Comparison of ENCODE assay signal across 1 cellular context in the genomic region with DNA sequence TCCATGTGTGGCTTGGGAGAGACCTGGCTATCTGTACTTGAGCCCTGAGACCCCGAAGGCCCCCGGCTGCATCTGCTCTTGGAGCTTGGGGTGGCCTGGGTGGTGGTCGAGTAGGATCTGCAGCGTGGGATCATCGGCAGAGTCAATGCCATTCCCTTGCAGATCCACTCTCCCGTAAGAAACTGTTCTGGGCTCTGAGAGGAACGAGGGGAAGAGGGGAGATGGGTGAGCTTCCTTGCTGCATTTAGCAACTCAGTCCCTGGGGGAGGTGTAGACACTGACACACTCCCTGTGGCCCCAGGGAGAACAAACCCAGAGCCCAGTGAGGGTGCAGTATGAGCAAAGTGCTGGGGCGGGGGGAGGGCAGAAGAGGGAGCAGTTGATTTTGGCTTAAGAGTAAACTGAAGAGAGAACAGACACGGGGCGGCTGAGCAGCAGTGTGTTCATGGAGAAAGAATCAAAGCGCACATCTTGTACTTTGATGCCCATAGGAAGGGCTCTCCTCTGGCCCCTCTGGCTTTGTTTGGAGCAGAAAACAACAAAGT.
TF ChIP-seq lines count a peak whose summit lies in the region.

No MANE protein-coding gene starts in this region.

TF ChIP-seq in HepG2, 621 proteins besides CTCF, POLR2A, EP300 and RAD21 (continued from another document and continues in another):
- TF ChIP-seq, protein P1, sequence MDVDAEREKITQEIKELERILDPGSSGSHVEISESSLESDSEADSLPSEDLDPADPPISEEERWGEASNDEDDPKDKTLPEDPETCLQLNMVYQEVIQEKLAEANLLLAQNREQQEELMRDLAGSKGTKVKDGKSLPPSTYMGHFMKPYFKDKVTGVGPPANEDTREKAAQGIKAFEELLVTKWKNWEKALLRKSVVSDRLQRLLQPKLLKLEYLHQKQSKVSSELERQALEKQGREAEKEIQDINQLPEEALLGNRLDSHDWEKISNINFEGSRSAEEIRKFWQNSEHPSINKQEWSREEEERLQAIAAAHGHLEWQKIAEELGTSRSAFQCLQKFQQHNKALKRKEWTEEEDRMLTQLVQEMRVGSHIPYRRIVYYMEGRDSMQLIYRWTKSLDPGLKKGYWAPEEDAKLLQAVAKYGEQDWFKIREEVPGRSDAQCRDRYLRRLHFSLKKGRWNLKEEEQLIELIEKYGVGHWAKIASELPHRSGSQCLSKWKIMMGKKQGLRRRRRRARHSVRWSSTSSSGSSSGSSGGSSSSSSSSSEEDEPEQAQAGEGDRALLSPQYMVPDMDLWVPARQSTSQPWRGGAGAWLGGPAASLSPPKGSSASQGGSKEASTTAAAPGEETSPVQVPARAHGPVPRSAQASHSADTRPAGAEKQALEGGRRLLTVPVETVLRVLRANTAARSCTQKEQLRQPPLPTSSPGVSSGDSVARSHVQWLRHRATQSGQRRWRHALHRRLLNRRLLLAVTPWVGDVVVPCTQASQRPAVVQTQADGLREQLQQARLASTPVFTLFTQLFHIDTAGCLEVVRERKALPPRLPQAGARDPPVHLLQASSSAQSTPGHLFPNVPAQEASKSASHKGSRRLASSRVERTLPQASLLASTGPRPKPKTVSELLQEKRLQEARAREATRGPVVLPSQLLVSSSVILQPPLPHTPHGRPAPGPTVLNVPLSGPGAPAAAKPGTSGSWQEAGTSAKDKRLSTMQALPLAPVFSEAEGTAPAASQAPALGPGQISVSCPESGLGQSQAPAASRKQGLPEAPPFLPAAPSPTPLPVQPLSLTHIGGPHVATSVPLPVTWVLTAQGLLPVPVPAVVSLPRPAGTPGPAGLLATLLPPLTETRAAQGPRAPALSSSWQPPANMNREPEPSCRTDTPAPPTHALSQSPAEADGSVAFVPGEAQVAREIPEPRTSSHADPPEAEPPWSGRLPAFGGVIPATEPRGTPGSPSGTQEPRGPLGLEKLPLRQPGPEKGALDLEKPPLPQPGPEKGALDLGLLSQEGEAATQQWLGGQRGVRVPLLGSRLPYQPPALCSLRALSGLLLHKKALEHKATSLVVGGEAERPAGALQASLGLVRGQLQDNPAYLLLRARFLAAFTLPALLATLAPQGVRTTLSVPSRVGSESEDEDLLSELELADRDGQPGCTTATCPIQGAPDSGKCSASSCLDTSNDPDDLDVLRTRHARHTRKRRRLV (CRISPR knock-in tag; IDR thresholded peaks at IDR 0.05), result no peak
- TF ChIP-seq ZNF543 (CRISPR knock-in tag; IDR thresholded peaks at IDR 0.05) (0 out of 2 replicates have a peak, but pooled peaks have one; percentile 70), ARNTL (CRISPR knock-in tag; IDR thresholded peaks at IDR 0.05) (no peak), ZNF556 (CRISPR knock-in tag; IDR thresholded peaks at IDR 0.05; ENCODE audit: borderline replicate concordance) (peak; percentile 58; the same call in 1 of the 2 replicates), ZNF24 (IDR thresholded peaks at IDR 0.05) (no peak), ZNF17 (CRISPR knock-in tag; IDR thresholded peaks at IDR 0.05) (no peak), DNMT3B (CRISPR knock-in tag; conservative IDR thresholded peaks at IDR 0.05) (no peak), MAFG (CRISPR knock-in tag; IDR thresholded peaks at IDR 0.05) (no peak), HDAC6 (IDR thresholded peaks at IDR 0.05; ENCODE audit: low read depth, low read length) (no peak), NR2F6 (IDR thresholded peaks at IDR 0.05) (no peak), NR2F6 (CRISPR knock-in tag; IDR thresholded peaks at IDR 0.05) (no peak), TGIF2 (CRISPR knock-in tag; IDR thresholded peaks at IDR 0.05) (no peak; the same call in 1 of the 2 replicates), IKZF4 (CRISPR knock-in tag; IDR thresholded peaks at IDR 0.05; ENCODE audit: borderline replicate concordance, low read depth, not compliant biosample characterization) (peak; percentile 74), ZNF225 (CRISPR knock-in tag; IDR thresholded peaks at IDR 0.05) (no peak), ATF7-NPFF (CRISPR knock-in tag; IDR thresholded peaks at IDR 0.05; ENCODE audit: low read depth) (0 out of 2 replicates have a peak, but pooled peaks have one; percentile 29), RXRA (CRISPR knock-in tag; IDR thresholded peaks at IDR 0.05) (no peak), RFXAP (CRISPR knock-in tag; IDR thresholded peaks at IDR 0.05; ENCODE audit: borderline replicate concordance) (0 out of 2 replicates have a peak, but pooled peaks have one; percentile 5), ZNF530 (CRISPR knock-in tag; IDR thresholded peaks at IDR 0.05; ENCODE audit: low read depth) (no peak), ZNF282 (IDR thresholded peaks at IDR 0.05; ENCODE audit: partially characterized antibody) (no peak), ELF1 (CRISPR knock-in tag; IDR thresholded peaks at IDR 0.05) (no peak), MED1 (CRISPR knock-in tag; IDR thresholded peaks at IDR 0.05) (no peak), ONECUT2 (CRISPR knock-in tag; IDR thresholded peaks at IDR 0.05) (no peak)
- TF ChIP-seq, protein P2, sequence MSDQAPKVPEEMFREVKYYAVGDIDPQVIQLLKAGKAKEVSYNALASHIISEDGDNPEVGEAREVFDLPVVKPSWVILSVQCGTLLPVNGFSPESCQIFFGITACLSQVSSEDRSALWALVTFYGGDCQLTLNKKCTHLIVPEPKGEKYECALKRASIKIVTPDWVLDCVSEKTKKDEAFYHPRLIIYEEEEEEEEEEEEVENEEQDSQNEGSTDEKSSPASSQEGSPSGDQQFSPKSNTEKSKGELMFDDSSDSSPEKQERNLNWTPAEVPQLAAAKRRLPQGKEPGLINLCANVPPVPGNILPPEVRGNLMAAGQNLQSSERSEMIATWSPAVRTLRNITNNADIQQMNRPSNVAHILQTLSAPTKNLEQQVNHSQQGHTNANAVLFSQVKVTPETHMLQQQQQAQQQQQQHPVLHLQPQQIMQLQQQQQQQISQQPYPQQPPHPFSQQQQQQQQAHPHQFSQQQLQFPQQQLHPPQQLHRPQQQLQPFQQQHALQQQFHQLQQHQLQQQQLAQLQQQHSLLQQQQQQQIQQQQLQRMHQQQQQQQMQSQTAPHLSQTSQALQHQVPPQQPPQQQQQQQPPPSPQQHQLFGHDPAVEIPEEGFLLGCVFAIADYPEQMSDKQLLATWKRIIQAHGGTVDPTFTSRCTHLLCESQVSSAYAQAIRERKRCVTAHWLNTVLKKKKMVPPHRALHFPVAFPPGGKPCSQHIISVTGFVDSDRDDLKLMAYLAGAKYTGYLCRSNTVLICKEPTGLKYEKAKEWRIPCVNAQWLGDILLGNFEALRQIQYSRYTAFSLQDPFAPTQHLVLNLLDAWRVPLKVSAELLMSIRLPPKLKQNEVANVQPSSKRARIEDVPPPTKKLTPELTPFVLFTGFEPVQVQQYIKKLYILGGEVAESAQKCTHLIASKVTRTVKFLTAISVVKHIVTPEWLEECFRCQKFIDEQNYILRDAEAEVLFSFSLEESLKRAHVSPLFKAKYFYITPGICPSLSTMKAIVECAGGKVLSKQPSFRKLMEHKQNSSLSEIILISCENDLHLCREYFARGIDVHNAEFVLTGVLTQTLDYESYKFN (CRISPR knock-in tag; conservative IDR thresholded peaks at IDR 0.05), result peak; percentile 60
- TF ChIP-seq, protein P3, sequence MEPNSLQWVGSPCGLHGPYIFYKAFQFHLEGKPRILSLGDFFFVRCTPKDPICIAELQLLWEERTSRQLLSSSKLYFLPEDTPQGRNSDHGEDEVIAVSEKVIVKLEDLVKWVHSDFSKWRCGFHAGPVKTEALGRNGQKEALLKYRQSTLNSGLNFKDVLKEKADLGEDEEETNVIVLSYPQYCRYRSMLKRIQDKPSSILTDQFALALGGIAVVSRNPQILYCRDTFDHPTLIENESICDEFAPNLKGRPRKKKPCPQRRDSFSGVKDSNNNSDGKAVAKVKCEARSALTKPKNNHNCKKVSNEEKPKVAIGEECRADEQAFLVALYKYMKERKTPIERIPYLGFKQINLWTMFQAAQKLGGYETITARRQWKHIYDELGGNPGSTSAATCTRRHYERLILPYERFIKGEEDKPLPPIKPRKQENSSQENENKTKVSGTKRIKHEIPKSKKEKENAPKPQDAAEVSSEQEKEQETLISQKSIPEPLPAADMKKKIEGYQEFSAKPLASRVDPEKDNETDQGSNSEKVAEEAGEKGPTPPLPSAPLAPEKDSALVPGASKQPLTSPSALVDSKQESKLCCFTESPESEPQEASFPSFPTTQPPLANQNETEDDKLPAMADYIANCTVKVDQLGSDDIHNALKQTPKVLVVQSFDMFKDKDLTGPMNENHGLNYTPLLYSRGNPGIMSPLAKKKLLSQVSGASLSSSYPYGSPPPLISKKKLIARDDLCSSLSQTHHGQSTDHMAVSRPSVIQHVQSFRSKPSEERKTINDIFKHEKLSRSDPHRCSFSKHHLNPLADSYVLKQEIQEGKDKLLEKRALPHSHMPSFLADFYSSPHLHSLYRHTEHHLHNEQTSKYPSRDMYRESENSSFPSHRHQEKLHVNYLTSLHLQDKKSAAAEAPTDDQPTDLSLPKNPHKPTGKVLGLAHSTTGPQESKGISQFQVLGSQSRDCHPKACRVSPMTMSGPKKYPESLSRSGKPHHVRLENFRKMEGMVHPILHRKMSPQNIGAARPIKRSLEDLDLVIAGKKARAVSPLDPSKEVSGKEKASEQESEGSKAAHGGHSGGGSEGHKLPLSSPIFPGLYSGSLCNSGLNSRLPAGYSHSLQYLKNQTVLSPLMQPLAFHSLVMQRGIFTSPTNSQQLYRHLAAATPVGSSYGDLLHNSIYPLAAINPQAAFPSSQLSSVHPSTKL (CRISPR knock-in tag; IDR thresholded peaks at IDR 0.05), result no peak; the same call in 1 of the 2 replicates
- TF ChIP-seq, protein P4, sequence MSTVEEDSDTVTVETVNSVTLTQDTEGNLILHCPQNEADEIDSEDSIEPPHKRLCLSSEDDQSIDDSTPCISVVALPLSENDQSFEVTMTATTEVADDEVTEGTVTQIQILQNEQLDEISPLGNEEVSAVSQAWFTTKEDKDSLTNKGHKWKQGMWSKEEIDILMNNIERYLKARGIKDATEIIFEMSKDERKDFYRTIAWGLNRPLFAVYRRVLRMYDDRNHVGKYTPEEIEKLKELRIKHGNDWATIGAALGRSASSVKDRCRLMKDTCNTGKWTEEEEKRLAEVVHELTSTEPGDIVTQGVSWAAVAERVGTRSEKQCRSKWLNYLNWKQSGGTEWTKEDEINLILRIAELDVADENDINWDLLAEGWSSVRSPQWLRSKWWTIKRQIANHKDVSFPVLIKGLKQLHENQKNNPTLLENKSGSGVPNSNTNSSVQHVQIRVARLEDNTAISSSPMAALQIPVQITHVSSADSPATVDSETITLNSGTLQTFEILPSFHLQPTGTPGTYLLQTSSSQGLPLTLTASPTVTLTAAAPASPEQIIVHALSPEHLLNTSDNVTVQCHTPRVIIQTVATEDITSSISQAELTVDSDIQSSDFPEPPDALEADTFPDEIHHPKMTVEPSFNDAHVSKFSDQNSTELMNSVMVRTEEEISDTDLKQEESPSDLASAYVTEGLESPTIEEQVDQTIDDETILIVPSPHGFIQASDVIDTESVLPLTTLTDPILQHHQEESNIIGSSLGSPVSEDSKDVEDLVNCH (CRISPR knock-in tag; IDR thresholded peaks at IDR 0.05), result 0 out of 2 replicates have a peak, but pooled peaks have one; percentile 58
- TF ChIP-seq, protein P5, sequence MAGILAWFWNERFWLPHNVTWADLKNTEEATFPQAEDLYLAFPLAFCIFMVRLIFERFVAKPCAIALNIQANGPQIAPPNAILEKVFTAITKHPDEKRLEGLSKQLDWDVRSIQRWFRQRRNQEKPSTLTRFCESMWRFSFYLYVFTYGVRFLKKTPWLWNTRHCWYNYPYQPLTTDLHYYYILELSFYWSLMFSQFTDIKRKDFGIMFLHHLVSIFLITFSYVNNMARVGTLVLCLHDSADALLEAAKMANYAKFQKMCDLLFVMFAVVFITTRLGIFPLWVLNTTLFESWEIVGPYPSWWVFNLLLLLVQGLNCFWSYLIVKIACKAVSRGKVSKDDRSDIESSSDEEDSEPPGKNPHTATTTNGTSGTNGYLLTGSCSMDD (CRISPR knock-in tag; IDR thresholded peaks at IDR 0.05), result no peak
- TF ChIP-seq, protein P6, sequence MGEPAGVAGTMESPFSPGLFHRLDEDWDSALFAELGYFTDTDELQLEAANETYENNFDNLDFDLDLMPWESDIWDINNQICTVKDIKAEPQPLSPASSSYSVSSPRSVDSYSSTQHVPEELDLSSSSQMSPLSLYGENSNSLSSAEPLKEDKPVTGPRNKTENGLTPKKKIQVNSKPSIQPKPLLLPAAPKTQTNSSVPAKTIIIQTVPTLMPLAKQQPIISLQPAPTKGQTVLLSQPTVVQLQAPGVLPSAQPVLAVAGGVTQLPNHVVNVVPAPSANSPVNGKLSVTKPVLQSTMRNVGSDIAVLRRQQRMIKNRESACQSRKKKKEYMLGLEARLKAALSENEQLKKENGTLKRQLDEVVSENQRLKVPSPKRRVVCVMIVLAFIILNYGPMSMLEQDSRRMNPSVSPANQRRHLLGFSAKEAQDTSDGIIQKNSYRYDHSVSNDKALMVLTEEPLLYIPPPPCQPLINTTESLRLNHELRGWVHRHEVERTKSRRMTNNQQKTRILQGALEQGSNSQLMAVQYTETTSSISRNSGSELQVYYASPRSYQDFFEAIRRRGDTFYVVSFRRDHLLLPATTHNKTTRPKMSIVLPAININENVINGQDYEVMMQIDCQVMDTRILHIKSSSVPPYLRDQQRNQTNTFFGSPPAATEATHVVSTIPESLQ (CRISPR knock-in tag; conservative IDR thresholded peaks at IDR 0.05), result no peak
- TF ChIP-seq, protein P7, sequence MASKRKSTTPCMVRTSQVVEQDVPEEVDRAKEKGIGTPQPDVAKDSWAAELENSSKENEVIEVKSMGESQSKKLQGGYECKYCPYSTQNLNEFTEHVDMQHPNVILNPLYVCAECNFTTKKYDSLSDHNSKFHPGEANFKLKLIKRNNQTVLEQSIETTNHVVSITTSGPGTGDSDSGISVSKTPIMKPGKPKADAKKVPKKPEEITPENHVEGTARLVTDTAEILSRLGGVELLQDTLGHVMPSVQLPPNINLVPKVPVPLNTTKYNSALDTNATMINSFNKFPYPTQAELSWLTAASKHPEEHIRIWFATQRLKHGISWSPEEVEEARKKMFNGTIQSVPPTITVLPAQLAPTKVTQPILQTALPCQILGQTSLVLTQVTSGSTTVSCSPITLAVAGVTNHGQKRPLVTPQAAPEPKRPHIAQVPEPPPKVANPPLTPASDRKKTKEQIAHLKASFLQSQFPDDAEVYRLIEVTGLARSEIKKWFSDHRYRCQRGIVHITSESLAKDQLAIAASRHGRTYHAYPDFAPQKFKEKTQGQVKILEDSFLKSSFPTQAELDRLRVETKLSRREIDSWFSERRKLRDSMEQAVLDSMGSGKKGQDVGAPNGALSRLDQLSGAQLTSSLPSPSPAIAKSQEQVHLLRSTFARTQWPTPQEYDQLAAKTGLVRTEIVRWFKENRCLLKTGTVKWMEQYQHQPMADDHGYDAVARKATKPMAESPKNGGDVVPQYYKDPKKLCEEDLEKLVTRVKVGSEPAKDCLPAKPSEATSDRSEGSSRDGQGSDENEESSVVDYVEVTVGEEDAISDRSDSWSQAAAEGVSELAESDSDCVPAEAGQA (IDR thresholded peaks at IDR 0.05; ENCODE audit: low read depth), result no peak
- TF ChIP-seq, protein P7 (CRISPR knock-in tag; IDR thresholded peaks at IDR 0.05; ENCODE audit: borderline replicate concordance), result no peak
